Comparison of ENCODE assay signal across 8 cellular contexts in the genomic region with DNA sequence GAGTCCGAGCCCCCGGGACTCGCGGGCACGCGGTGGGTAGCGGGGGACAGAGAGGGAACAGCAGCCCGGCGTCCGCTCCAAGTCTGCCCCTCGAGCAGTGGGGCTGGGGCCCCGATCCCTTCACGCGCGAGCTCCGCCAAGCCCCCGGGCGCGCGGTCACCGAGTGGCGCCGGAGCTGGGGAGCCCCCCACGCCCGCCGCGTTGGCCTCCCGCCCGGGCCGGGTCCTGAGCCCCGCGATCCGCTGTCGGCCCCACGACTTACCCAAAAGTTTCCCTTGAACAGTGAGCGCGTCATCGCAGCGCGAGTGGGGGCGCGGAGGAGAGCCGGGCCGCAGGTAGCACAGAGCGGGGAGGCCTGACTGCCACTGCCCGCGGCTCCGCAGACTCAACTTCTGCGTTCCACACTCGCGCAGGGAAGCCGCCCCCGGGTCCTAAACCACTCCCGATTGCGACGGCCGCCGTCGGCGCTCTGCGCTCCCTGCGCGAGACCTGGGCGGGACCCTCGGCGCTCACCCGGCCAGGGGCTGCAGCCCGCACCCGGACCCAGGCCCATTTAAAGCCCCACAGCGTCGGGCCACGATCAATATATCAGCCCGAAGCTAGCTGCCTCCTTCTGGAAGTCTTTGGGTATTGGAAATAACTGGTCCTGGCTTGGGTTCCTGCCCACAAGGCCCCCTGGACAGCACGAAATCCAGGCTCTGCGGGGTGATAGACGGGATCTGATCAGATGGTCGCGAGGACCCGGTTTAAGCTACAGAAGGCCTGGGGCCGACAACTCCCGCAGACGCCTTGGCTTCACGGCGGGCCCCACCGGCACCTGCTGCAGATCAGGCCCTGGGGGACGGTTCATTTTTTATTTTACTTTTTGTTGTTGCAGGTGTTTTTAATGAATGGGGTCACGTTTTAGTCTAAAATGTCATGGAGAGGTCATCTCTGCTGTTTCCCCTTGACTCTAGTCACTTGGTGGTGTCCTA. TPM values are rescaled to one million over a fixed set of nuclear protein-coding genes. Genes with fewer than 3 reads are reported as not detected.
DNase-seq lines count a peak whose midpoint lies in the region; ATAC-seq, FAIRE-seq and TF ChIP-seq lines count a peak whose summit lies in the region.

Gene PSTPIP2, minus strand, starts transcription at position 367 of the 974 bp plus-strand sequence. Its CDS starts 72 bp downstream, at position 295.

- peak within 1 kb of the TSS; percentile 80 for H2AFZ ChIP-seq in keratinocyte (ENCODE audit: control insufficient read depth, low read length)

- H3K4me1 ChIP-seq in breast epithelium (peaks cover 0 to 4% of the 10 kb centered on the region in 2 donors), keratinocyte (ENCODE audit: control insufficient read depth, extremely low read depth, insufficient read depth, low read length) (peaks cover 32% of the 10 kb centered on the region)

- H3K9me3 ChIP-seq in breast epithelium (no peaks in the 10 kb centered on the region), keratinocyte (ENCODE audit: control insufficient read depth, low read depth, low read length) (no peaks in the 10 kb centered on the region)

- H3K27me3 ChIP-seq in breast epithelium, result no peaks in the 10 kb centered on the region
- H3K27me3 ChIP-seq in keratinocyte (ENCODE audit: control insufficient read depth, extremely low read depth, insufficient read depth, low read length), result no peaks in the 10 kb centered on the region

- H4K20me1 ChIP-seq in keratinocyte (ENCODE audit: control insufficient read depth, extremely low read depth, insufficient read depth, low read length), result no peaks in the 10 kb centered on the region

- peak; percentile 62 for ATAC-seq in GM21381 (IDR thresholded peaks at IDR 0.05; ENCODE audit: unreplicated experiment)

- TF ChIP-seq POLR2A in breast epithelium (IDR thresholded peaks at IDR 0.05), result no peak

- peaks cover 35% of the 10 kb centered on the region for H3K79me2 ChIP-seq in keratinocyte (ENCODE audit: control insufficient read depth, insufficient read depth, low read length)

- dilution Hi-C loops in keratinocyte (cut with MboI; ENCODE audit: extremely low pct_ligation_motif_present, low sequenced_read_pairs), result no loop called here

- H3K4me3 ChIP-seq in breast epithelium (peak within 1 kb of the TSS; percentile 80 to 91 (median 86)), keratinocyte (ENCODE audit: control insufficient read depth in 2 of 3, extremely low read depth in 1 of 3, insufficient read depth in 2 of 3, low read depth in 1 of 3, low read length in 3 of 3) (peak within 1 kb of the TSS; percentile 73 to 91 (median 89))

- H3K4me2 ChIP-seq in keratinocyte (ENCODE audit: control insufficient read depth, extremely low read depth, insufficient read depth, low read depth, low read length), result peak within 1 kb of the TSS; percentile 94

- H3K9ac ChIP-seq in keratinocyte (ENCODE audit: control insufficient read depth, extremely low read depth, insufficient read depth, low read length), result peak within 1 kb of the TSS; percentile 88

- H3K36me3 ChIP-seq in breast epithelium (no peaks in the 10 kb centered on the region), keratinocyte (ENCODE audit: control insufficient read depth in 2 of 2, extremely low read depth in 1 of 2, insufficient read depth in 2 of 2, low read length in 2 of 2) (peaks cover 0 to under 1% of the 10 kb centered on the region in 2 experiments)

- FAIRE-seq in keratinocyte (lab: Jason Lieb, UNC), result no peak

- DNase-seq in CD1c-positive myeloid dendritic cell (ENCODE audit: extremely low spot score) (peak; percentile 78), KBM-7 (peak; percentile 58), breast epithelium (ENCODE audit: low spot score in 2 of 2) (peak; percentile 66 to 77), keratinocyte (ENCODE audit: low read depth, low spot score) (no peak), H4 (ENCODE audit: low spot score) (no peak)
- DNase-seq in stimulated activated CD4-positive, alpha-beta T cell treated with anti-CD3 and anti-CD28 coated beads, Interleukin-15, amount 100 ng/mL, for 48 hours (ENCODE audit: low read depth in 2 of 2), result peak; percentile 51 to 55

- TF ChIP-seq CTCF in VCaP (conservative IDR thresholded peaks at IDR 0.05), result 0 out of 2 replicates have a peak, but pooled peaks have one; percentile 10
- TF ChIP-seq CTCF in breast epithelium (IDR thresholded peaks at IDR 0.05), result no peak
- peak in 1 of 3 experiments; percentile 3 for TF ChIP-seq CTCF in keratinocyte (optimal IDR thresholded peaks at IDR 0.05 in 1 of 3, IDR thresholded peaks at IDR 0.05 in 1 of 3, conservative IDR thresholded peaks at IDR 0.05 in 1 of 3; ENCODE audit: extremely low read depth in 1 of 3, insufficient read depth in 2 of 3, low read length in 3 of 3)

- H3K27ac ChIP-seq in VCaP, result peak within 1 kb of the TSS; percentile 55; the same call in 1 of the 2 replicates
- peak within 1 kb of the TSS; percentile 80 to 86 for H3K27ac ChIP-seq in breast epithelium
- H3K27ac ChIP-seq in keratinocyte (ENCODE audit: control insufficient read depth, insufficient read depth, low read length), result peak within 1 kb of the TSS; percentile 75

- no peaks in the 10 kb centered on the region for H3K9me1 ChIP-seq in keratinocyte (ENCODE audit: control insufficient read depth, extremely low read depth, insufficient read depth, low read length)

- in situ Hi-C loops in KBM-7 (cut with MboI; ENCODE audit: low pct_unique_long_range_greater_than_20kb, low sequenced_read_pairs), result loop anchor here (25.0 kb wide), 1 partner anchor 410 kb away; no protein-coding TSS in a partner anchor

- intact Hi-C loops in breast epithelium (cut with DNase I; ENCODE audit: low total_unique reads), result no loop called here

RNA-seq across cellular contexts. Expression of gene PSTPIP2, which starts in this region (rescaled TPM):
- total RNA-seq in breast epithelium, result 10 to 100 TPM in 2 of 3 donors, 1 to 10 TPM in 1; 6.4 to 22.2 (median 14.7) TPM
- 15.4 to 30.8 TPM (median 27.3 TPM) in 3 replicates for polyA plus RNA-seq in keratinocyte
- polyA plus RNA-seq in keratinocyte (2011; ENCODE audit: low read depth), result 40.5 TPM
- polyA plus RNA-seq in keratinocyte (2011; cell fraction: cytosol; rRNA removed), result 18.2 and 30.9 TPM in 2 replicates
- 22.3 and 24.0 TPM in 2 replicates for polyA plus RNA-seq in keratinocyte (2011; cell fraction: nucleus; rRNA removed)
- polyA plus RNA-seq in keratinocyte (2012; ENCODE audit: low replicate concordance), result 12.7 and 20.7 TPM in 2 replicates
- 13.2 to 21.0 TPM (median 18.3 TPM) in 3 replicates for polyA minus RNA-seq in keratinocyte
- polyA minus RNA-seq in keratinocyte (2011; cell fraction: cytosol; rRNA and poly(A)+ RNA removed), result 29.9 TPM
- 11.1 and 19.5 TPM in 2 replicates for polyA minus RNA-seq in keratinocyte (2011; cell fraction: nucleus; rRNA and poly(A)+ RNA removed)
- 0.08 TPM in 1 of 2 replicates, not detected in the other for total RNA-seq in H4 (2014; rRNA removed; shearing (Covaris generic))

Comparison
In these comparisons a context has a peak if more than half of its experiments do, and no peak if none do; other contexts are left out.
1. DNase-seq: peak in CD1c-positive myeloid dendritic cell (single experiment), KBM-7 (single experiment), breast epithelium (2 of 2) and stimulated activated CD4-positive, alpha-beta T cell treated with anti-CD3 and anti-CD28 coated beads, Interleukin-15, amount 100 ng/mL, for 48 hours (2 of 2); none in keratinocyte (single experiment) and H4 (single experiment).
2. Peak in every context shown above with its lines, with median percentiles within 50 percentile points of each other: H3K27ac ChIP-seq.